In the genomic region with DNA sequence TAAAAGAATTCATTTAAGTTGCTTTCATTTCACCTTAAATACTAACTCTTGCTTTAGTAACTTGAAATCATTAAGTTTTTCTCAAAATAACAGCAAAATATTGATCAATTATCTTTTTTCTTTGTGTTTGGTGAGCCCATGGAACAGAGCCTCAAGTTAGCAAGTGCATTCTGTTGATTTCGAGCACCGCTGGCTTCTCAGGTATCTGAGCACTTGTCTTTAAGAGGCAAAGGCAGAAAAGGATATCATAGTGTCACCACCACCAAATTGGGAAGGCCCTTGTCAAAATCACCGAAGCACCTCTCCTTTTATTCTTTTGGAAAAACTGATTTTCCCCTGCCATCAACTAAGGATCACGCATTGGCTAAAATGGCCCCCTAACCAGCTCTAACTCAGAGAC, we compare ENCODE assay signal across 21 cellular contexts.
"Had no signal": no experiment of that assay in that cellular context is flagged by ENCODE, and none has a peak within 500 bp of the region (broad histone marks: within the 10 kb centered on the region; RNA-seq: fewer than 3 reads in every experiment).

No MANE protein-coding gene starts in this region.

- ATAC-seq: Panc1 had no signal

- DNase-seq: KBM-7, MV-4-11, NCI-H1048, NCI-H1105, NCI-H1417, NCI-H1436 treated with DMSO at 0.1 percent for 48 hours, NCI-H1694, NCI-H187 treated with DMSO at 0.1 percent for 48 hours, NCI-H2029 treated with DMSO at 0.1 percent for 48 hours, NCI-H2171, NCI-H226, NCI-H446, NCI-H510A, NCI-H524 treated with DMSO at 0.1 percent for 48 hours, NCI-H69, NCI-H774, SHP77, SK-N-SH, SW 1271 had no signal

- H3K27ac ChIP-seq: RWPE1 had no signal

- H3K4me2 ChIP-seq: SK-N-SH had no signal

- H3K9ac ChIP-seq: SK-N-SH had no signal

- H3K9me3 ChIP-seq: SK-N-SH had no signal
